Comparison of ENCODE assay signal across 11 cellular contexts in genomic region chr17:77602062-77602746, GRCh38.
DNase-seq lines count a peak whose midpoint lies in the region; ATAC-seq and TF ChIP-seq lines count a peak whose summit lies in the region.
"Had no signal": no experiment of that assay in that cellular context is flagged by ENCODE, and none has a peak within 500 bp of the region (broad histone marks: within the 10 kb centered on the region; RNA-seq: fewer than 3 reads in every experiment).

No MANE protein-coding gene starts in this region.

- H3K36me3 ChIP-seq in ovary: no peaks in the 10 kb centered on the region
- H3K36me3 ChIP-seq: neutrophil had no signal

- 36 to 41% (median 37%) methylated on average over 11 of the region's 11 CpGs for WGBS in ovary, 3 donors

- TF ChIP-seq EP300 in ovary (IDR thresholded peaks at IDR 0.05): peak; percentile 25

- ATAC-seq in SK-N-SH treated with all-trans-retinoic acid at 6 μM for 48 hours (peak; percentile 23; the same call in 2 of the 3 replicates), HG02678 (IDR thresholded peaks at IDR 0.05; ENCODE audit: unreplicated experiment) (no peak)

- DNase-seq in AG08395 (ENCODE audit: low spot score) (peak; percentile 89), fibroblast of the aortic adventitia (ENCODE audit: low read depth) (peak; percentile 60), ovary (peak in 2 of 5 donors; percentile 24 to 51), medulla oblongata (ENCODE audit: extremely low spot score) (no peak), SIG-M5 (lab: John Stamatoyannopoulos, UW) (no peak), DMS114 treated with DMSO at 0.1 percent for 48 hours (lab: John Stamatoyannopoulos, UW; ENCODE audit: unreplicated experiment) (no peak)
- DNase-seq: NCI-H2081 had no signal

- peak overlapping the region; percentile 10 to 20 for H3K27ac ChIP-seq in ovary
- H3K27ac ChIP-seq: C4-2B, neutrophil had no signal

- no peaks in the 10 kb centered on the region for H3K4me1 ChIP-seq in ovary (ENCODE audit: insufficient read depth)

- TF ChIP-seq CTCF in fibroblast of the aortic adventitia (IDR thresholded peaks at IDR 0.05; ENCODE audit: insufficient read depth, low read length) (no peak), ovary (IDR thresholded peaks at IDR 0.05) (no peak)

- no peak for TF ChIP-seq POLR2A in ovary (IDR thresholded peaks at IDR 0.05)

- H3K9me3 ChIP-seq in ovary: no peaks in the 10 kb centered on the region
- H3K9me3 ChIP-seq: neutrophil had no signal

- H3K4me3 ChIP-seq in fibroblast of the aortic adventitia (ENCODE audit: low read depth, low read length) (no peak overlapping the region), ovary (no peak overlapping the region)

- intact Hi-C loops in ovary (cut with DNase I): no loop called here

- H3K27me3 ChIP-seq in ovary: no peaks in the 10 kb centered on the region

TF ChIP-seq in SK-N-SH treated with all-trans-retinoic acid at 6 μM for 48 hours, 23 proteins besides CTCF, POLR2A, EP300 and RAD21:
- no peak for TF ChIP-seq OSR1 (CRISPR knock-in tag; IDR thresholded peaks at IDR 0.05)
TF ChIP-seq in SK-N-SH treated with all-trans-retinoic acid at 6 μM for 48 hours: peak in this region for 0.

Comparison
In these comparisons a context has a peak if more than half of its experiments do, and no peak if none do; other contexts are left out.
1. DNase-seq: peak in AG08395 (single experiment) and fibroblast of the aortic adventitia (single experiment); none in medulla oblongata (single experiment), SIG-M5 (single experiment) and DMS114 treated with DMSO at 0.1 percent for 48 hours (single experiment).